In the genomic region with DNA sequence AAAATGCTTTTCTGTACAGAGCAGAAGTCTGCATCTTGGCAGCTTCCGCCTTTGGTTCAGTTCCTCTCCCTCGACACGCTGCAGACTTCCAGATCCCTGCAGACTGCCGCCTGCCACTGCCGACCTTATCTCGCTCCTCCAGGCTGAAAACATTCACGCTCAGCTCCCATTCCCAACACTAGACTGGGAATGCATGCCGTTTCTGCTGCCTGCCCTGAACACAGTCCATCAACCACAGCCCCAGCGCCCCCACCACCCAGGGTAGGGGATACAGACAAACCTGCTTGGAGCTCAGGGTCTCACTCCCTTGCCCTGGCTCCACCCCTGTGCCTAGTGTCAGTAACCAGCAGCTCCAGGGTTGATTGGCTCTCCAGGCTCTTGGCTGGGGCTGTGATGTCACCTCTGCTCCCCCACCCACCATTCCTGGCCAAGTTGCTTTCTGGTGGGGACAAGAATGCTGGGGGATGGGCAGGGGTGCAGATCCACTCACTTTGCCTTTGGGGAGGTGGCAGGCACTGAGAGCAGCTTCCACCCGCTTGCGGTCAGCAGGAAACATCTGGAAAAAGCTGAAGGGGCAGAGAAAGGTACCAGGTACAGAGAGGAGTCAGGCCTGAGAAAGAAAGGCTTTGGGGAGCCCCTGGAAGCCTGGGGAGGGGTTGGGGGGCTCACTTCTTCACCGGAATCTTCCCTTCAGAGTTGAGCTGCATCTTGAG, we compare ENCODE assay signal across 24 cellular contexts. TPM values are rescaled to one million over a fixed set of nuclear protein-coding genes. Genes with fewer than 3 reads are reported as not detected.
A peak's percentile ranks its signal among the peaks of the same experiment; 100 is the strongest.
DNase-seq lines count a peak whose midpoint lies in the region; ATAC-seq and TF ChIP-seq lines count a peak whose summit lies in the region.
"Had no signal": no experiment of that assay in that cellular context is flagged by ENCODE, and none has a peak within 500 bp of the region (broad histone marks: within the 10 kb centered on the region; RNA-seq: fewer than 3 reads in every experiment).

No MANE protein-coding gene starts in this region.

- no peak overlapping the region for H4K5ac ChIP-seq in mesendoderm (ENCODE audit: low read length)

- H3K27ac ChIP-seq in mesendoderm (ENCODE audit: low read depth, low read length) (no peak overlapping the region), upper lobe of right lung (no peak overlapping the region)
- H3K27ac ChIP-seq: esophagus muscularis mucosa, Peyer's patch had no signal

- no peak overlapping the region for H2AK5ac ChIP-seq in mesendoderm (ENCODE audit: low read length)

- no peak overlapping the region for H3K4ac ChIP-seq in mesendoderm (ENCODE audit: low read depth, low read length)

- H2BK15ac ChIP-seq in mesendoderm (replicated peaks; ENCODE audit: low read depth) = no peak overlapping the region

- no peak overlapping the region for H4K8ac ChIP-seq in mesendoderm (ENCODE audit: low read depth, low read length)

- H3K27me3 ChIP-seq in BE2C (no peaks in the 10 kb centered on the region), mesendoderm (ENCODE audit: insufficient read depth, low read length, poor library complexity) (no peaks in the 10 kb centered on the region), upper lobe of right lung (no peaks in the 10 kb centered on the region)
- H3K27me3 ChIP-seq: Peyer's patch had no signal

- no CpG with 5 or more reads among the region's 12 CpGs for WGBS in mesendoderm (ENCODE audit: extremely low coverage, insufficient coverage, low lambda C conversion rate)

- peak overlapping the region; percentile 35 for H3K9ac ChIP-seq in mesendoderm (ENCODE audit: low read length)

- no peak overlapping the region for H3K4me2 ChIP-seq in mesendoderm (ENCODE audit: low read length)

- H3K4me1 ChIP-seq in BE2C (peaks cover 14% of the 10 kb centered on the region), mesendoderm (ENCODE audit: control insufficient read depth, low read depth, low read length) (peaks cover 8% of the 10 kb centered on the region), upper lobe of right lung (peaks cover 5% of the 10 kb centered on the region)
- H3K4me1 ChIP-seq: Peyer's patch had no signal

- H3K79me2 ChIP-seq in mesendoderm (ENCODE audit: control insufficient read depth, insufficient read depth, low read length) = no peaks in the 10 kb centered on the region

- H3K36me3 ChIP-seq in BE2C (no peaks in the 10 kb centered on the region), mesendoderm (ENCODE audit: control insufficient read depth, insufficient read depth, low read length) (no peaks in the 10 kb centered on the region), upper lobe of right lung (peaks cover 9% of the 10 kb centered on the region)
- H3K36me3 ChIP-seq: esophagus muscularis mucosa, Peyer's patch had no signal

- no peak overlapping the region for H2BK120ac ChIP-seq in mesendoderm (ENCODE audit: low read depth, low read length)

- no peaks in the 10 kb centered on the region for H3K79me1 ChIP-seq in mesendoderm (ENCODE audit: low read length)

- TF ChIP-seq CTCF in BE2C (IDR thresholded peaks at IDR 0.05; ENCODE audit: low read depth, low read length) (no peak), upper lobe of right lung (IDR thresholded peaks at IDR 0.05) (no peak)

- intact Hi-C loops in left cardiac atrium (cut with DNase I) (no loop called here), upper lobe of right lung (cut with DNase I) (no loop called here)

- no peak overlapping the region for H3K23ac ChIP-seq in mesendoderm (ENCODE audit: low read length)

- H3K18ac ChIP-seq in mesendoderm (ENCODE audit: low read length) = no peak overlapping the region

- H3K4me3 ChIP-seq in BE2C (ENCODE audit: low read depth, low read length) (peak overlapping the region; percentile 2), mesendoderm (ENCODE audit: low read length) (no peak overlapping the region), upper lobe of right lung (no peak overlapping the region)
- H3K4me3 ChIP-seq: esophagus muscularis mucosa, Peyer's patch had no signal

- ATAC-seq in left cardiac atrium (peak; percentile 32 to 65), upper lobe of right lung (no peak), GM19452 (IDR thresholded peaks at IDR 0.05; ENCODE audit: unreplicated experiment) (no peak)
- ATAC-seq: naive thymus-derived CD4-positive, alpha-beta T cell had no signal

- H3K9me3 ChIP-seq in BE2C (no peaks in the 10 kb centered on the region), upper lobe of right lung (no peaks in the 10 kb centered on the region)

- DNase-seq in BE2C (peak; percentile 78), SK-N-DZ (ENCODE audit: low spot score) (peak; percentile 57), left cardiac atrium (no peak), mesendoderm (peak; percentile 85), T1000 (lab: John Stamatoyannopoulos, UW) (no peak), upper lobe of right lung (no peak), SHP77 (lab: John Stamatoyannopoulos, UW) (no peak)
- DNase-seq: activated CD4-positive, alpha-beta T cell treated with anti-CD3 and anti-CD28 coated beads for 4 hours; effector CD4-positive, alpha-beta T cell; GOT3; naive thymus-derived CD4-positive, alpha-beta T cell; NCI-H1694 treated with DMSO at 0.1 percent for 48 hours; NCI-H2227 treated with DMSO at 0.1 percent for 48 hours; small intestine; stimulated activated CD4-positive, alpha-beta T cell treated with anti-CD3 and anti-CD28 coated beads, Interleukin-4, amount 100 ng/mL, for 24 hours; SW 1271 had no signal

- no peak overlapping the region for H2BK5ac ChIP-seq in mesendoderm (ENCODE audit: low read length)

- H3K56ac ChIP-seq in mesendoderm (ENCODE audit: low read length) = peak overlapping the region; percentile 61

RNA-seq across cellular contexts. Expression of a gene that starts 6.1 kb away (rescaled TPM):
- 30.8 TPM for polyA plus RNA-seq in BE2C (2012; ENCODE audit: insufficient read depth, insufficient read length, low read depth)
- polyA plus RNA-seq in SK-N-DZ (2014; cell fraction: cytosol; rRNA removed) = 12.5 and 12.6 TPM in 2 replicates
- 71.1 and 88.9 TPM in 2 replicates for polyA plus RNA-seq in SK-N-DZ (2014; cell fraction: nucleus; rRNA removed)
- total RNA-seq in left cardiac atrium = 10 to 100 TPM in 1 of 2 donors, 1 to 10 TPM in 1; 8.4 to 13.5 TPM
- polyA plus RNA-seq in mesendoderm (2013, experiment 1 of 2) = 7.6 TPM
- polyA plus RNA-seq in mesendoderm (2013, experiment 2 of 2) = 7.0 TPM
- 61.2 TPM for total RNA-seq in upper lobe of right lung
- total RNA-seq: A172 had no signal

RNA-seq across cellular contexts. Expression of a gene that starts 18.8 kb away (rescaled TPM):
- polyA plus RNA-seq in BE2C (2012; ENCODE audit: insufficient read depth, insufficient read length, low read depth) = not detected
- not detected in 2 replicates for polyA plus RNA-seq in SK-N-DZ (2014; cell fraction: cytosol; rRNA removed)
- 2.1 TPM in 1 of 2 replicates, not detected in the other for polyA plus RNA-seq in SK-N-DZ (2014; cell fraction: nucleus; rRNA removed)
- total RNA-seq in left cardiac atrium (under 1 TPM in 1 of 2 donors, not detected in 1; 0.65 TPM), upper lobe of right lung (not detected)
- 0.04 TPM for polyA plus RNA-seq in mesendoderm (2013, experiment 1 of 2)
- 0.06 TPM for polyA plus RNA-seq in mesendoderm (2013, experiment 2 of 2)
- total RNA-seq: A172, esophagus muscularis mucosa, MCF 10A, Peyer's patch, posterior vena cava had no signal
- polyA plus RNA-seq: BJ; naive thymus-derived CD4-positive, alpha-beta T cell had no signal

RNA-seq across cellular contexts. Expression of a gene that starts 21.9 kb away (rescaled TPM):
- 51.0 TPM for polyA plus RNA-seq in BE2C (2012; ENCODE audit: insufficient read depth, insufficient read length, low read depth)
- polyA plus RNA-seq in SK-N-DZ (2014; cell fraction: cytosol; rRNA removed) = 13.1 and 14.5 TPM in 2 replicates
- 9.4 and 9.9 TPM in 2 replicates for polyA plus RNA-seq in SK-N-DZ (2014; cell fraction: nucleus; rRNA removed)
- total RNA-seq in left cardiac atrium (10 to 100 TPM; 53.4 to 76.6 TPM), upper lobe of right lung (39.5 TPM)
- polyA plus RNA-seq in mesendoderm (2013, experiment 1 of 2) = 17.9 TPM
- 17.4 TPM for polyA plus RNA-seq in mesendoderm (2013, experiment 2 of 2)

RNA-seq across cellular contexts. Expression of a gene that starts 39.1 kb away (rescaled TPM):
- polyA plus RNA-seq in BE2C (2012; ENCODE audit: insufficient read depth, insufficient read length, low read depth) = 6.5 TPM
- polyA plus RNA-seq in SK-N-DZ (2014; cell fraction: cytosol; rRNA removed) = 0.39 and 2.8 TPM in 2 replicates
- polyA plus RNA-seq in SK-N-DZ (2014; cell fraction: nucleus; rRNA removed) = 4.7 and 9.8 TPM in 2 replicates
- total RNA-seq in left cardiac atrium (10 to 100 TPM; 72.1 to 83.8 TPM), upper lobe of right lung (72.5 TPM)
- polyA plus RNA-seq in mesendoderm (2013, experiment 1 of 2) = 0.44 TPM
- 0.29 TPM for polyA plus RNA-seq in mesendoderm (2013, experiment 2 of 2)

RNA-seq across cellular contexts. Expression of a gene that starts 49.2 kb away (rescaled TPM):
- not detected for polyA plus RNA-seq in BE2C (2012; ENCODE audit: insufficient read depth, insufficient read length, low read depth)
- not detected in 2 replicates for polyA plus RNA-seq in SK-N-DZ (2014; cell fraction: cytosol; rRNA removed)
- not detected in 2 replicates for polyA plus RNA-seq in SK-N-DZ (2014; cell fraction: nucleus; rRNA removed)
- total RNA-seq in left cardiac atrium = not detected
- not detected for polyA plus RNA-seq in mesendoderm (2013, experiment 1 of 2)
- not detected for polyA plus RNA-seq in mesendoderm (2013, experiment 2 of 2)
- not detected for total RNA-seq in upper lobe of right lung
- total RNA-seq: A172; G401; MCF 10A; naive thymus-derived CD4-positive, alpha-beta T cell; posterior vena cava had no signal
- polyA plus RNA-seq: BJ; naive thymus-derived CD4-positive, alpha-beta T cell had no signal

Comparison
In these comparisons a context has a peak if more than half of its experiments do, and no peak if none do; other contexts are left out.
1. DNase-seq: peak in BE2C (single experiment), SK-N-DZ (single experiment) and mesendoderm (single experiment); none in left cardiac atrium (single experiment), T1000 (single experiment), upper lobe of right lung (single experiment) and SHP77 (0 of 2).
2. ATAC-seq: peak in left cardiac atrium (2 of 2); none in upper lobe of right lung (single experiment) and GM19452 (single experiment).